Comparison of ENCODE assay signal across 21 cellular contexts in the genomic region with DNA sequence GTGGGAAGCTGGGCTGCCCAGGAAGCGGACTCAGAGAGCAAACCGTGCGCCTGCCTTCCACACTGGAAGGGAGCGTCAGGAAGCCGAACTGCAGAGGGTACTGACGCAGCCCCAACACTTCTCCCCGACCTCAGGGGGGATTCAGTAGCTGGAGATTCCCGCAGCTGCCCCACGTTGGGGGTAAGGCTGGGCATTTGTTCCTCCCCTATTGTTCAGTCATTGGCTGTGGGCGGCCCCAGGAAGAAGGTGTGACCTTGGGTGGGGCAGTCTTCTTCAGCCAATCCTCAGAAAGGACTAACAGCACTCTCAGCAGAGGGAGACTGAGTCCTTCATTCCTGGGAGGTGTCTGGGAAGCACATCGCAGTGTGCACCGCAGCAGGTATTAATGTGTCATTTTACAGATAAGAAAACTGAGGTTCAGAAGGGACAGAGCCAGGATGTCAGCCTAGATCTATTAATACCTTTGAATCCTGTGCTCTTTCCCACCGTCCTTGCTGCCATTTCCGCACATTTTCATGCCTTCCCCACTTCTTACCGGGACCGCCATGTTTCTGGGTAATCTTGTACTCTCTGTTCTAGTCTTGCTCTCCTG.
"Had no signal": no experiment of that assay in that cellular context is flagged by ENCODE, and none has a peak within 500 bp of the region (broad histone marks: within the 10 kb centered on the region; RNA-seq: fewer than 3 reads in every experiment).

No MANE protein-coding gene starts in this region.

- H3K4me3 ChIP-seq: body of pancreas, esophagus squamous epithelium, lung had no signal

- H3K4me1 Mint-ChIP-seq: activated CD4-positive, alpha-beta T cell treated with anti-CD3 and anti-CD28 coated beads, Interleukin-2, amount 10 ng/mL, durations not matched to agents 24 days and 14 days; activated naive CD8-positive, alpha-beta T cell treated with anti-CD3 and anti-CD28 coated beads for 36 hours; naive B cell; stimulated activated naive B cell treated with anti-CD40 and anti-IgM and Interleukin-4, amounts not matched to agents 10 μg/mL and 1 μg/mL and 100 μg/mL, for 72 hours; T-helper 17 cell had no signal

- H3K9me3 ChIP-seq: body of pancreas, esophagus squamous epithelium had no signal

- H3K27me3 ChIP-seq: body of pancreas had no signal

- DNase-seq: activated CD4-positive, alpha-beta T cell treated with anti-CD3 and anti-CD28 coated beads, Interleukin-2, amount 10 ng/mL, durations not matched to agents 24 days and 14 days; activated CD8-positive, alpha-beta memory T cell treated with anti-CD3 and anti-CD28 coated beads, Interleukin-2, amount 50 U/mL, for 48 hours; activated CD8-positive, alpha-beta T cell treated with anti-CD3 and anti-CD28 coated beads, Interleukin-2, amount 10 ng/mL, durations not matched to agents 7 days and 5 days; activated gamma-delta T cell treated with Interleukin-2 at 50 U/mL for 16 hours; activated naive CD8-positive, alpha-beta T cell treated with anti-CD3 and anti-CD28 coated beads for 36 hours; activated T-cell treated with anti-CD3 and anti-CD28 coated beads, Interleukin-2, amount 50 U/mL, for 72 hours; amygdala; body of pancreas; central memory CD4-positive, alpha-beta T cell; cortex of kidney; effector CD8-positive, alpha-beta T cell; esophagus squamous epithelium; hippocampal formation; left cardiac atrium; naive B cell; posterior cingulate gyrus; stimulated activated CD4-positive, alpha-beta T cell treated with anti-CD3 and anti-CD28 coated beads, Interleukin-15, amount 100 ng/mL, for 24 hours; stimulated activated CD4-positive, alpha-beta T cell treated with anti-CD3 and anti-CD28 coated beads, Interleukin-4, amount 100 ng/mL, for 1 hour; stimulated activated naive B cell treated with anti-CD40 and anti-IgM and Interleukin-4, amounts not matched to agents 10 μg/mL and 1 μg/mL and 100 μg/mL, for 72 hours; T-helper 17 cell had no signal

- H3K4me1 ChIP-seq: body of pancreas, esophagus squamous epithelium had no signal

- H3K27ac Mint-ChIP-seq: activated CD4-positive, alpha-beta T cell treated with anti-CD3 and anti-CD28 coated beads, Interleukin-2, amount 10 ng/mL, durations not matched to agents 24 days and 14 days; activated CD8-positive, alpha-beta T cell treated with anti-CD3 and anti-CD28 coated beads, Interleukin-2, amount 10 ng/mL, durations not matched to agents 7 days and 5 days; activated naive CD8-positive, alpha-beta T cell treated with anti-CD3 and anti-CD28 coated beads for 36 hours; activated T-cell treated with anti-CD3 and anti-CD28 coated beads, Interleukin-2, amount 50 U/mL, for 72 hours; stimulated activated naive B cell treated with anti-CD40 and anti-IgM and Interleukin-4, amounts not matched to agents 10 μg/mL and 1 μg/mL and 100 μg/mL, for 72 hours; T-helper 17 cell had no signal

- H3K4me3 Mint-ChIP-seq: activated CD4-positive, alpha-beta T cell treated with anti-CD3 and anti-CD28 coated beads, Interleukin-2, amount 10 ng/mL, durations not matched to agents 24 days and 14 days; activated CD8-positive, alpha-beta T cell treated with anti-CD3 and anti-CD28 coated beads, Interleukin-2, amount 10 ng/mL, durations not matched to agents 7 days and 5 days; activated naive CD8-positive, alpha-beta T cell treated with anti-CD3 and anti-CD28 coated beads for 36 hours; activated T-cell treated with anti-CD3 and anti-CD28 coated beads, Interleukin-2, amount 50 U/mL, for 72 hours; naive B cell; stimulated activated naive B cell treated with anti-CD40 and anti-IgM and Interleukin-4, amounts not matched to agents 10 μg/mL and 1 μg/mL and 100 μg/mL, for 72 hours; T-helper 17 cell had no signal

- H3K9me3 Mint-ChIP-seq: activated CD4-positive, alpha-beta T cell treated with anti-CD3 and anti-CD28 coated beads, Interleukin-2, amount 10 ng/mL, durations not matched to agents 24 days and 14 days; activated naive CD8-positive, alpha-beta T cell treated with anti-CD3 and anti-CD28 coated beads for 36 hours; activated T-cell treated with anti-CD3 and anti-CD28 coated beads, Interleukin-2, amount 50 U/mL, for 72 hours; stimulated activated naive B cell treated with anti-CD40 and anti-IgM and Interleukin-4, amounts not matched to agents 10 μg/mL and 1 μg/mL and 100 μg/mL, for 72 hours had no signal

- H3K36me3 Mint-ChIP-seq: activated naive CD8-positive, alpha-beta T cell treated with anti-CD3 and anti-CD28 coated beads for 36 hours; naive B cell; stimulated activated naive B cell treated with anti-CD40 and anti-IgM and Interleukin-4, amounts not matched to agents 10 μg/mL and 1 μg/mL and 100 μg/mL, for 72 hours had no signal

- H3K36me3 ChIP-seq: esophagus squamous epithelium had no signal

- ATAC-seq: activated CD8-positive, alpha-beta T cell treated with anti-CD3 and anti-CD28 coated beads, Interleukin-2, amount 10 ng/mL, durations not matched to agents 7 days and 5 days; activated T-cell treated with anti-CD3 and anti-CD28 coated beads, Interleukin-2, amount 50 U/mL, for 72 hours; body of pancreas; left cardiac atrium; stimulated activated naive B cell treated with anti-CD40 and anti-IgM and Interleukin-4, amounts not matched to agents 10 μg/mL and 1 μg/mL and 100 μg/mL, for 72 hours; T-helper 17 cell had no signal

- H3K27ac ChIP-seq: body of pancreas, esophagus squamous epithelium had no signal
